Comparison of ENCODE assay signal across 9 cellular contexts in the genomic region with DNA sequence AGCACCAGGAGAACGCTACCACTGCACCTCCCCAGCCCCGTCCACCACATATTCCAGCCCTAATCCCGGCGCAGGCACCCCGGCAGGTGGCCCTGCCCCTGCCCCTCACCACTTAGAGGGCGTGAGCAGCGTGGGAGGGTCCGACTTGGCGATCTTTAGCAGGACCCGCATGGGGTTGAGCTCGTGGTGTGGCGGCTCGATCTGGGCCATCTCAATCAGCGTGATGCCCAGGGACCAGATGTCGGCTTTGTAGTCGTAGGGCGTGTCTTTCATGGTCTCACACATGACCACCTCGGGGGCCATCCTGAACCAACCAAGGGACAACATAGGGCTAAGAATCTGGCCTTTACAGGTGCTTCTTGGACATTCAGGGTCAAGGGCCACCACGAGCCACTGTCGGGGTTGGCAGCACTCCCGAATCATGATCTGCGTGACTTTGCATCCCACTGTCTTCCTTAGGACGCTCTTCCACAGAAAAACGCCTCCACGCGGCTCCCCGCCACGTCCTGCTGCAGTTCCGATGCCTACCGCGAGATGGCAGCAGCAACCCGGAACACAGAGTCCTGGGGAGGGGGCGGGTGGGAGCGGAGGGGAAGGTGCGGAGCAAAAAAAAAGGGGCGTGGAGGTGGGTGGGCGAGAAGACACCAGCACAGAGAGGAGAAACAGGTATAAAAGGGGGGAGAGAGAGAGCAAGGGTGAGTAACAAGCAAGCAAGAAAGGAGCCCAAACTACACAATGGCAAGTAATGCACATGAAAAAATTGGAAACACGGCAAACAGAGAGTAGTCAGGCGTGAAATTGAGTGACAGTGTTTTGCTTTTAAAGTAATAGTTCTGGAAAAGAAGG.
DNase-seq lines count a peak whose midpoint lies in the region; ATAC-seq, FAIRE-seq and TF ChIP-seq lines count a peak whose summit lies in the region.
"Had no signal": no experiment of that assay in that cellular context is flagged by ENCODE, and none has a peak within 500 bp of the region (broad histone marks: within the 10 kb centered on the region; RNA-seq: fewer than 3 reads in every experiment).

No MANE protein-coding gene starts in this region.

- ATAC-seq in GM12878 (0 out of 3 replicates have a peak, but pooled peaks have one; percentile 1), HG02884 (IDR thresholded peaks at IDR 0.05; ENCODE audit: unreplicated experiment) (no peak)

- no peak overlapping the region; the same call in 1 of the 2 replicates for H3K27ac ChIP-seq in GM12878 (ENCODE audit: control insufficient read depth, insufficient read depth)
- H3K27ac ChIP-seq in iPS-20b (ENCODE audit: low read length): no peak overlapping the region
- no peak overlapping the region for H3K27ac ChIP-seq in skeletal muscle tissue (ENCODE audit: low read depth, low read length)

- SMC1A ChIA-PET in GM12878 (lab: Charles Lee; ENCODE audit: uncharacterized antibody, unreplicated experiment): interaction anchor here (0.8 to 10.6 kb wide), 8 partner anchors 14 to 194 kb away, joined by 3 to 165 read pairs (median 3); partner anchors contain the start of gene STK10

- no peak overlapping the region for H3K27ac Mint-ChIP-seq in Calu3 (ENCODE audit: unreplicated experiment)

- CTCF ChIA-PET in Calu3 (lab: Charles Lee) (interaction anchor here (0.5 to 1.9 kb wide), 5 partner anchors 56 to 187 kb away, joined by 3 to 8 read pairs (median 4); partner anchors contain the start of genes STK10 and UBTD2), GM12878 (lab: Yijun Ruan, JAX) (interaction anchor here (0.6 to 9.7 kb wide), 19 partner anchors 9 to 1358 kb away, joined by 3 to 162 read pairs (median 4); partner anchors contain the start of gene STK10)

- intact Hi-C loops in Calu3 (cut with micrococcal nuclease; ENCODE audit: unreplicated experiment) (loop anchor here (1.0 to 5.0 kb wide), 4 partner anchors 82 to 591 kb away; partner anchors contain the start of genes STK10 and UBTD2), GM12878 (cut with micrococcal nuclease; ENCODE audit: unreplicated experiment) (loop anchor here (1.0 to 10.0 kb wide), 4 partner anchors 82 to 588 kb away; partner anchors contain the start of gene STK10)

- H3K27me3 Mint-ChIP-seq in Calu3 (ENCODE audit: unreplicated experiment): no peaks in the 10 kb centered on the region

- POLR2A ChIA-PET in GM12878 (lab: Charles Lee): interaction anchor here (0.5 to 1.2 kb wide), 3 partner anchors 45 to 511 kb away, joined by 3 to 5 read pairs (median 3); partner anchors contain the start of gene UBTD2

- H3K4me3 Mint-ChIP-seq in Calu3 (ENCODE audit: low read depth, unreplicated experiment): no peak overlapping the region

- peaks cover 6% of the 10 kb centered on the region for H3K36me3 Mint-ChIP-seq in Calu3 (ENCODE audit: insufficient read depth, unreplicated experiment)

- H2AFZ ChIP-seq in GM12878 (ENCODE audit: control insufficient read depth, low read depth, low read length): no peak overlapping the region

- DNase-seq in Calu3: peak; percentile 72
- DNase-seq in KG1 (lab: John Stamatoyannopoulos, UW): peak; percentile 84
- DNase-seq in T-helper 22 cell (ENCODE audit: low read depth): peak; percentile 35
- peak; percentile 9 for DNase-seq in GM12878 (ENCODE audit: low read depth, low spot score)
- DNase-seq in NCI-H2107 treated with DMSO at 0.1 percent for 48 hours (lab: John Stamatoyannopoulos, UW; ENCODE audit: unreplicated experiment): no peak

- H3K79me2 ChIP-seq in GM12878 (ENCODE audit: control insufficient read depth, insufficient read depth, low read length): peaks cover 26% of the 10 kb centered on the region

- TF ChIP-seq RAD21 in GM12878 (IDR thresholded peaks at IDR 0.05; ENCODE audit: insufficient read depth, low read depth, low read length): peak; percentile 98

- peaks cover 36% of the 10 kb centered on the region for H3K4me1 Mint-ChIP-seq in Calu3 (ENCODE audit: low read depth, unreplicated experiment)

- no peak for TF ChIP-seq EP300 in GM12878 (IDR thresholded peaks at IDR 0.05; ENCODE audit: borderline replicate concordance in 1 of 2, control insufficient read depth in 1 of 2, low read depth in 2 of 2, low read length in 2 of 2)

- no peak overlapping the region for H3K4me3 ChIP-seq in GM12878
- peak overlapping the region; percentile 50; the same call in 1 of the 2 replicates for H3K4me3 ChIP-seq in iPS-20b (ENCODE audit: low read length)
- H3K4me3 ChIP-seq in skeletal muscle tissue (ENCODE audit: low read length in 3 of 3): peak overlapping the region; percentile 49 to 64 (median 64)

- BruUV-seq in Calu3 (replicated peaks; lab: Mats Ljungman, UMichigan): no TSS peak
- BruUV-seq in GM12878 (replicated peaks; lab: Mats Ljungman, UMichigan): no TSS peak

- RAD21 ChIA-PET in GM12878 (lab: Charles Lee; ENCODE audit: unreplicated experiment): interaction anchor here (0.8 to 5.0 kb wide), 6 partner anchors 68 to 186 kb away, joined by 3 to 67 read pairs (median 10); partner anchors contain the start of gene STK10

- no peaks in the 10 kb centered on the region for H4K20me1 ChIP-seq in GM12878 (ENCODE audit: control insufficient read depth, insufficient read depth)

- peaks cover 34% of the 10 kb centered on the region for H3K4me1 ChIP-seq in GM12878 (ENCODE audit: control insufficient read depth, insufficient read depth, low read length)
- H3K4me1 ChIP-seq in iPS-20b (ENCODE audit: insufficient read depth, low read length): peaks cover 27% of the 10 kb centered on the region
- H3K4me1 ChIP-seq in skeletal muscle tissue (ENCODE audit: control insufficient read depth in 3 of 3, insufficient read depth in 3 of 3, low read length in 3 of 3): peaks cover 38 to 53% (median 39%) of the 10 kb centered on the region in 3 donors

- in situ Hi-C loops in GM12878 (cut with MboI): no loop called here

- H3K9me3 Mint-ChIP-seq in Calu3 (ENCODE audit: low read depth, unreplicated experiment): no peaks in the 10 kb centered on the region

- peak; percentile 98 for TF ChIP-seq CTCF in Calu3 (IDR thresholded peaks at IDR 0.05; ENCODE audit: unreplicated experiment)
- TF ChIP-seq CTCF in GM12878 (IDR thresholded peaks at IDR 0.05 in 2 of 3, conservative IDR thresholded peaks at IDR 0.05 in 1 of 3; ENCODE audit: control insufficient read depth in 2 of 3, extremely low read depth in 1 of 3, insufficient read depth in 1 of 3, low read depth in 3 of 3, low read length in 3 of 3): peak; percentile 92 to 99 (median 95)

- H3K36me3 ChIP-seq in GM12878 (ENCODE audit: control insufficient read depth in 2 of 2, insufficient read depth in 2 of 2, low read length in 1 of 2) (peaks cover 36 to 42% of the 10 kb centered on the region in 2 experiments; a peak in 3 of 4 replicates), iPS-20b (ENCODE audit: insufficient read depth, low read depth, low read length) (no peaks in the 10 kb centered on the region), skeletal muscle tissue (ENCODE audit: control insufficient read depth in 3 of 3, insufficient read depth in 3 of 3, low read length in 3 of 3) (peaks cover 2 to 8% (median 4%) of the 10 kb centered on the region in 3 donors)

- H3K9me3 ChIP-seq in GM12878 (replicated peaks; ENCODE audit: control insufficient read depth, insufficient read depth, low read length) (no peaks in the 10 kb centered on the region), iPS-20b (ENCODE audit: insufficient read depth, low read depth, low read length) (no peaks in the 10 kb centered on the region), skeletal muscle tissue (ENCODE audit: control insufficient read depth in 3 of 3, low read length in 3 of 3) (no peaks in the 10 kb centered on the region)

- no peak for TF ChIP-seq POLR2A in GM12878 (IDR thresholded peaks at IDR 0.05; ENCODE audit: low read depth, low read length)

- peak overlapping the region; percentile 26; the same call in 1 of the 2 replicates for H3K4me2 ChIP-seq in GM12878 (ENCODE audit: control insufficient read depth, insufficient read depth)

- 30% methylated on average over 32 of the region's 39 CpGs for WGBS in GM12878 (ENCODE audit: insufficient coverage, insufficient replicate concordance, low lambda C conversion rate, missing lambda C conversion rate)

- no peak overlapping the region for H3K9ac ChIP-seq in GM12878 (ENCODE audit: control insufficient read depth, insufficient read depth, low read length)
- peak overlapping the region; percentile 10; the same call in 1 of the 2 replicates for H3K9ac ChIP-seq in iPS-20b (ENCODE audit: low read depth, low read length)
- no peak overlapping the region for H3K9ac ChIP-seq in skeletal muscle tissue (ENCODE audit: low read depth in 1 of 3, low read length in 3 of 3)

- H3K27me3 ChIP-seq in GM12878 (replicated peaks in 1 of 2; ENCODE audit: control insufficient read depth in 2 of 2, insufficient read depth in 2 of 2, low read length in 1 of 2): no peaks in the 10 kb centered on the region
- no peaks in the 10 kb centered on the region for H3K27me3 ChIP-seq in iPS-20b (ENCODE audit: insufficient read depth, low read length)
- H3K27me3 ChIP-seq in skeletal muscle tissue (ENCODE audit: control insufficient read depth in 3 of 3, insufficient read depth in 3 of 3, low read length in 3 of 3): no peaks in the 10 kb centered on the region

- FAIRE-seq in GM12878 (lab: Jason Lieb, UNC): peak; percentile 87
- FAIRE-seq: TTC549 had no signal

TF ChIP-seq in GM12878, 131 proteins besides CTCF, POLR2A, EP300 and RAD21 (continues in another document):
- TF ChIP-seq CBX3 (IDR thresholded peaks at IDR 0.05; ENCODE audit: borderline replicate concordance, low read depth) (no peak), EED (IDR thresholded peaks at IDR 0.05; ENCODE audit: low read depth) (peak; percentile 45; the same call in 1 of the 2 replicates), EGR1 (IDR thresholded peaks at IDR 0.05; ENCODE audit: borderline replicate concordance in 1 of 2, low read depth in 2 of 2, low read length in 2 of 2) (peak in 1 of 2 experiments; percentile 59; a peak in 1 of 3 replicates), ZBED1 (IDR thresholded peaks at IDR 0.05; ENCODE audit: borderline replicate concordance) (no peak), ELK1 (IDR thresholded peaks at IDR 0.05; ENCODE audit: low read depth, low read length) (0 out of 2 replicates have a peak, but pooled peaks have one; percentile 39), LARP7 (IDR thresholded peaks at IDR 0.05) (0 out of 2 replicates have a peak, but pooled peaks have one; percentile 27), ZNF622 (IDR thresholded peaks at IDR 0.05) (no peak)
